ENCODE assay signal across 1 cellular context in the genomic region with DNA sequence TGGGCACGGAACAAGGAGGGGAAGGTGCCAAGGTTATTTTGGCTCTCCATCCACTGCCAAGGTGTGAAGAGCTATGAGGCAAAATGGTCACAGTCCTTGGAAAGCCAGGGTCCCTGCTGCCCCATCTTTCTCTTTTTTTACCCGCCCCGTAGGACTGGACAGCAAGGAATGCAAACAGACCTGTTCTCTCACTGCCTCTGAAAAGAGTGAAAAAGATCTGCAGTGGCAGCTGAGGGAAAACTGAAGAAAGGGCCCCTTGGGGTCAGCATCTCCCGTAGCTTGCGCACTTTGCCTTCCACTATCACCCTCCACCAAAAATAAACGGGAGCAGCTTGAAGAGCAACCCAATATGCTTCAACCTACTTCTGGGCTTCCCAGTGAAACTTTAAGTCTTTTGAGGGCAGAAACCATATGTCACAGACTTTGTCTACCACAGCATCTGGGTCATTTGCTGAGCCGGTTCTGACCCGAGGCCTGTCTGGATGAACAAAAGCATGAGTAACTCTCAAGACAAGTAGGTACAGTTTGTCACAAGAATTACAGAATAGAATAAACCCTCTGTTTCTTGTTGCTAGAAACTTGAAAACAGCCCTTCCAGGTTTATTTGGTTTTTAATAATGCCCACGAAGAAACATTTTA.
TF ChIP-seq lines count a peak whose summit lies in the region.

No MANE protein-coding gene starts in this region.

TF ChIP-seq in GM23338, 12 proteins besides CTCF, POLR2A, EP300 and RAD21 (continued from another document):
- TF ChIP-seq, protein P1, sequence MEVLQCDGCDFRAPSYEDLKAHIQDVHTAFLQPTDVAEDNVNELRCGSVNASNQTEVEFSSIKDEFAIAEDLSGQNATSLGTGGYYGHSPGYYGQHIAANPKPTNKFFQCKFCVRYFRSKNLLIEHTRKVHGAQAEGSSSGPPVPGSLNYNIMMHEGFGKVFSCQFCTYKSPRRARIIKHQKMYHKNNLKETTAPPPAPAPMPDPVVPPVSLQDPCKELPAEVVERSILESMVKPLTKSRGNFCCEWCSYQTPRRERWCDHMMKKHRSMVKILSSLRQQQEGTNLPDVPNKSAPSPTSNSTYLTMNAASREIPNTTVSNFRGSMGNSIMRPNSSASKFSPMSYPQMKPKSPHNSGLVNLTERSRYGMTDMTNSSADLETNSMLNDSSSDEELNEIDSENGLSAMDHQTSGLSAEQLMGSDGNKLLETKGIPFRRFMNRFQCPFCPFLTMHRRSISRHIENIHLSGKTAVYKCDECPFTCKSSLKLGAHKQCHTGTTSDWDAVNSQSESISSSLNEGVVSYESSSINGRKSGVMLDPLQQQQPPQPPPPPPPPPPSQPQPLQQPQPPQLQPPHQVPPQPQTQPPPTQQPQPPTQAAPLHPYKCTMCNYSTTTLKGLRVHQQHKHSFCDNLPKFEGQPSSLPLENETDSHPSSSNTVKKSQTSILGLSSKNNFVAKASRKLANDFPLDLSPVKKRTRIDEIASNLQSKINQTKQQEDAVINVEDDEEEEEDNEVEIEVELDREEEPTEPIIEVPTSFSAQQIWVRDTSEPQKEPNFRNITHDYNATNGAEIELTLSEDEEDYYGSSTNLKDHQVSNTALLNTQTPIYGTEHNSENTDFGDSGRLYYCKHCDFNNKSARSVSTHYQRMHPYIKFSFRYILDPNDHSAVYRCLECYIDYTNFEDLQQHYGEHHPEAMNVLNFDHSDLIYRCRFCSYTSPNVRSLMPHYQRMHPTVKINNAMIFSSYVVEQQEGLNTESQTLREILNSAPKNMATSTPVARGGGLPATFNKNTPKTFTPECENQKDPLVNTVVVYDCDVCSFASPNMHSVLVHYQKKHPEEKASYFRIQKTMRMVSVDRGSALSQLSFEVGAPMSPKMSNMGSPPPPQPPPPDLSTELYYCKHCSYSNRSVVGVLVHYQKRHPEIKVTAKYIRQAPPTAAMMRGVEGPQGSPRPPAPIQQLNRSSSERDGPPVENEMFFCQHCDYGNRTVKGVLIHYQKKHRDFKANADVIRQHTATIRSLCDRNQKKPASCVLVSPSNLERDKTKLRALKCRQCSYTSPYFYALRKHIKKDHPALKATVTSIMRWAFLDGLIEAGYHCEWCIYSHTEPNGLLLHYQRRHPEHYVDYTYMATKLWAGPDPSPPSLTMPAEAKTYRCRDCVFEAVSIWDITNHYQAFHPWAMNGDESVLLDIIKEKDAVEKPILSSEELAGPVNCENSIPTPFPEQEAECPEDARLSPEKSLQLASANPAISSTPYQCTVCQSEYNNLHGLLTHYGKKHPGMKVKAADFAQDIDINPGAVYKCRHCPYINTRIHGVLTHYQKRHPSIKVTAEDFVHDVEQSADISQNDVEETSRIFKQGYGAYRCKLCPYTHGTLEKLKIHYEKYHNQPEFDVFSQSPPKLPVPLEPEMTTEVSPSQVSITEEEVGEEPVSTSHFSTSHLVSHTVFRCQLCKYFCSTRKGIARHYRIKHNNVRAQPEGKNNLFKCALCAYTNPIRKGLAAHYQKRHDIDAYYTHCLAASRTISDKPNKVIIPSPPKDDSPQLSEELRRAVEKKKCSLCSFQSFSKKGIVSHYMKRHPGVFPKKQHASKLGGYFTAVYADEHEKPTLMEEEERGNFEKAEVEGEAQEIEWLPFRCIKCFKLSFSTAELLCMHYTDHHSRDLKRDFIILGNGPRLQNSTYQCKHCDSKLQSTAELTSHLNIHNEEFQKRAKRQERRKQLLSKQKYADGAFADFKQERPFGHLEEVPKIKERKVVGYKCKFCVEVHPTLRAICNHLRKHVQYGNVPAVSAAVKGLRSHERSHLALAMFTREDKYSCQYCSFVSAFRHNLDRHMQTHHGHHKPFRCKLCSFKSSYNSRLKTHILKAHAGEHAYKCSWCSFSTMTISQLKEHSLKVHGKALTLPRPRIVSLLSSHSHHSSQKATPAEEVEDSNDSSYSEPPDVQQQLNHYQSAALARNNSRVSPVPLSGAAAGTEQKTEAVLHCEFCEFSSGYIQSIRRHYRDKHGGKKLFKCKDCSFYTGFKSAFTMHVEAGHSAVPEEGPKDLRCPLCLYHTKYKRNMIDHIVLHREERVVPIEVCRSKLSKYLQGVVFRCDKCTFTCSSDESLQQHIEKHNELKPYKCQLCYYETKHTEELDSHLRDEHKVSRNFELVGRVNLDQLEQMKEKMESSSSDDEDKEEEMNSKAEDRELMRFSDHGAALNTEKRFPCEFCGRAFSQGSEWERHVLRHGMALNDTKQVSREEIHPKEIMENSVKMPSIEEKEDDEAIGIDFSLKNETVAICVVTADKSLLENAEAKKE (CRISPR knock-in tag; IDR thresholded peaks at IDR 0.05) = no peak
- no peak for TF ChIP-seq STAT1 (IDR thresholded peaks at IDR 0.05; ENCODE audit: unreplicated experiment)
- TF ChIP-seq JUNB (IDR thresholded peaks at IDR 0.05; ENCODE audit: unreplicated experiment) = no peak
